In genomic region chr6:89117285-89118108, GRCh38 we compare ENCODE assay signal across 8 cellular contexts. TPM values are rescaled to one million over a fixed set of nuclear protein-coding genes. Genes with fewer than 3 reads are reported as not detected.
DNase-seq lines count a peak whose midpoint lies in the region; ATAC-seq and TF ChIP-seq lines count a peak whose summit lies in the region.

TSS of gene SRSF12 (minus strand) at chr6:89118071. CDS start at chr6:89117887, 184 bp downstream.

- intact Hi-C loops in IMR-90 (cut with micrococcal nuclease) = loop anchor here (2.0 kb wide), 1 partner anchor 35 kb away; no protein-coding TSS in a partner anchor

- no peak within 1 kb of the TSS for H2BK120ac ChIP-seq in IMR-90 (ENCODE audit: low read depth, low read length)

- no peaks in the 10 kb centered on the region for H3K9me3 ChIP-seq in CD8-positive, alpha-beta memory T cell (ENCODE audit: low read length)
- no peaks in the 10 kb centered on the region for H3K9me3 ChIP-seq in IMR-90 (ENCODE audit: control insufficient read depth, insufficient read depth, low read length)

- TF ChIP-seq POLR2A in IMR-90 (IDR thresholded peaks at IDR 0.05; ENCODE audit: low read depth, low read length) = no peak

- in situ Hi-C loops in IMR-90 (cut with MboI; ENCODE audit: low sequenced_read_pairs) = no loop called here

- no peak within 1 kb of the TSS for H4K91ac ChIP-seq in IMR-90 (ENCODE audit: insufficient read depth, low read depth, low read length)

- no peak for TF ChIP-seq CTCF in IMR-90 (conservative IDR thresholded peaks at IDR 0.05; ENCODE audit: low read depth, low read length)
- no peak for TF ChIP-seq CTCF in WI38 (IDR thresholded peaks at IDR 0.05; ENCODE audit: low read depth, low read length)

- peak within 1 kb of the TSS; percentile 48 for H3K9ac ChIP-seq in IMR-90 (ENCODE audit: low read depth, low read length)

- no peaks in the 10 kb centered on the region for H3K79me1 ChIP-seq in IMR-90 (ENCODE audit: low read depth in 1 of 2, low read length in 2 of 2)

- H3K36me3 Mint-ChIP-seq in CD8-positive, alpha-beta memory T cell = no peaks in the 10 kb centered on the region

- no peak within 1 kb of the TSS for H4K5ac ChIP-seq in IMR-90 (ENCODE audit: low read depth, low read length)

- H3K27me3 Mint-ChIP-seq in CD8-positive, alpha-beta memory T cell = peaks cover 2 to 6% of the 10 kb centered on the region in 2 donors

- peak within 1 kb of the TSS in 5 of 8 donors; percentile 21 to 53 (median 29) for H3K27ac Mint-ChIP-seq in CD8-positive, alpha-beta memory T cell

- H3K4me3 ChIP-seq in CD8-positive, alpha-beta memory T cell (ENCODE audit: low read length) = peak within 1 kb of the TSS; percentile 20
- H3K4me3 ChIP-seq in IMR-90 (ENCODE audit: insufficient read depth, low read depth, low read length) = peak within 1 kb of the TSS; percentile 50
- peak within 1 kb of the TSS; percentile 52 for H3K4me3 ChIP-seq in WI38 (ENCODE audit: low read depth, low read length)

- no peak within 1 kb of the TSS for H2BK15ac ChIP-seq in IMR-90 (ENCODE audit: low read depth, low read length)

- CTCF ChIA-PET in CD8-positive, alpha-beta memory T cell (lab: Charles Lee) = interaction anchor here (0.8 to 1.5 kb wide), 2 partner anchors 37 to 135 kb away, joined by 3 to 4 read pairs; partner anchors contain the start of gene PNRC1
- CTCF ChIA-PET in IMR-90 (lab: Yijun Ruan, JAX) = no interaction called here

- DNase-seq in CD8-positive, alpha-beta memory T cell = peak; percentile 7 to 58 (median 38)
- DNase-seq in IMR-90 = peak; percentile 19
- DNase-seq in cerebellum (ENCODE audit: low spot score) = peak; percentile 58
- DNase-seq in left lobe of liver (ENCODE audit: low spot score) = peak; percentile 47
- peak; percentile 26 for DNase-seq in stimulated activated CD4-positive, alpha-beta T cell treated with anti-CD3 and anti-CD28 coated beads, Interleukin-4, amount 100 ng/mL, for 24 hours

- no peak within 1 kb of the TSS for H2AK5ac ChIP-seq in IMR-90 (ENCODE audit: low read depth, low read length)

- no peaks in the 10 kb centered on the region for H4K20me1 ChIP-seq in IMR-90 (ENCODE audit: insufficient read depth, low read length)

- H3K56ac ChIP-seq in IMR-90 (ENCODE audit: extremely low read depth, insufficient read depth, low read length) = no peak within 1 kb of the TSS

- WGBS in IMR-90 (ENCODE audit: extremely low coverage in 2 of 2, insufficient read length in 1 of 2), 2 experiments = 0% methylated on average over 3 of the region's 105 CpGs; no CpG with 5 or more reads in 1 of the 2 experiments

- no peak within 1 kb of the TSS for H3K27ac ChIP-seq in CD8-positive, alpha-beta memory T cell (ENCODE audit: low read depth, low read length)
- H3K27ac ChIP-seq in IMR-90 (ENCODE audit: insufficient read depth, low read length) = no peak within 1 kb of the TSS

- no peaks in the 10 kb centered on the region for H3K9me1 ChIP-seq in IMR-90 (ENCODE audit: insufficient read depth, low read length)

- H2AFZ ChIP-seq in IMR-90 (replicated peaks; ENCODE audit: low read length, poor library complexity) = peak within 1 kb of the TSS; percentile 85

- peak within 1 kb of the TSS; percentile 5 for H2AK9ac ChIP-seq in IMR-90 (replicated peaks; ENCODE audit: low read depth, low read length, poor library complexity)

- H4K8ac ChIP-seq in IMR-90 (ENCODE audit: low read depth in 2 of 2, low read length in 2 of 2) = no peak within 1 kb of the TSS

- H3K36me3 ChIP-seq in CD8-positive, alpha-beta memory T cell (ENCODE audit: insufficient read depth, low read length) = no peaks in the 10 kb centered on the region
- no peaks in the 10 kb centered on the region for H3K36me3 ChIP-seq in IMR-90 (ENCODE audit: control insufficient read depth, insufficient read depth, low read length)

- H2BK5ac ChIP-seq in IMR-90 (ENCODE audit: low read depth, low read length, poor library complexity, severe bottlenecking) = no peak within 1 kb of the TSS

- peak within 1 kb of the TSS; percentile 77 to 93 (median 86) for H3K4me3 Mint-ChIP-seq in CD8-positive, alpha-beta memory T cell

- peaks cover 7 to 13% (median 9%) of the 10 kb centered on the region in 3 donors for H3K4me1 Mint-ChIP-seq in CD8-positive, alpha-beta memory T cell

- BruUV-seq in IMR-90 (replicated peaks; lab: Mats Ljungman, UMichigan) = no TSS peak

- no peak within 1 kb of the TSS for H3K14ac ChIP-seq in IMR-90 (replicated peaks; ENCODE audit: low read depth, low read length)

- H3K4me1 ChIP-seq in CD8-positive, alpha-beta memory T cell (ENCODE audit: insufficient read depth, low read length) = peaks cover 5% of the 10 kb centered on the region
- H3K4me1 ChIP-seq in IMR-90 (ENCODE audit: control insufficient read depth, insufficient read depth, low read length) = no peaks in the 10 kb centered on the region

- no peak within 1 kb of the TSS for H2BK20ac ChIP-seq in IMR-90 (ENCODE audit: low read depth, low read length)

- H3K4ac ChIP-seq in IMR-90 (ENCODE audit: low read depth, low read length) = no peak within 1 kb of the TSS

- no peak within 1 kb of the TSS for H3K18ac ChIP-seq in IMR-90 (ENCODE audit: low read depth, low read length)

- peak within 1 kb of the TSS; percentile 90 for H3K4me2 ChIP-seq in IMR-90 (ENCODE audit: low read depth, low read length)

- TF ChIP-seq RAD21 in IMR-90 (IDR thresholded peaks at IDR 0.05; ENCODE audit: low read length) = no peak

- dilution Hi-C loops in IMR-90 (cut with HindIII; ENCODE audit: low sequenced_read_pairs, unreplicated experiment) = no loop called here

- POLR2A ChIA-PET in CD8-positive, alpha-beta memory T cell (lab: Charles Lee) = interaction anchor here (0.5 to 2.3 kb wide), 4 partner anchors 24 to 712 kb away, joined by 4 to 23 read pairs (median 4); partner anchors contain the start of genes CASP8AP2, PM20D2 and PNRC1
- POLR2A ChIA-PET in IMR-90 (lab: Charles Lee; ENCODE audit: unreplicated experiment) = interaction anchor here (0.6 kb wide), 1 partner anchor 118 kb away, joined by 12 read pairs; no protein-coding TSS in a partner anchor

- ATAC-seq in GM19468 (IDR thresholded peaks at IDR 0.05; ENCODE audit: extremely low read depth, unreplicated experiment) (peak; percentile 46), IMR-90 (ENCODE audit: low read depth) (peak; percentile 88), left lobe of liver (peak; percentile 91), GM21786 (IDR thresholded peaks at IDR 0.05; ENCODE audit: unreplicated experiment) (no peak)

- peaks cover 3% of the 10 kb centered on the region for H3K27me3 ChIP-seq in CD8-positive, alpha-beta memory T cell (ENCODE audit: insufficient read depth, low read length, poor library complexity, severe bottlenecking)
- peaks cover 11% of the 10 kb centered on the region for H3K27me3 ChIP-seq in IMR-90 (ENCODE audit: control insufficient read depth, insufficient read depth, low read length)

- H3K23ac ChIP-seq in IMR-90 (ENCODE audit: low read depth, low read length) = no peak within 1 kb of the TSS

- H3K9me3 Mint-ChIP-seq in CD8-positive, alpha-beta memory T cell = no peaks in the 10 kb centered on the region

TF ChIP-seq in IMR-90, 13 proteins besides CTCF, POLR2A, EP300 and RAD21:
- no peak for TF ChIP-seq RCOR1 (IDR thresholded peaks at IDR 0.05; ENCODE audit: insufficient replicate concordance, low read length)
- TF ChIP-seq NFE2L2 (IDR thresholded peaks at IDR 0.05; ENCODE audit: low read depth, low read length) = no peak
- no peak for TF ChIP-seq SMC3 (IDR thresholded peaks at IDR 0.05; ENCODE audit: low read depth, low read length)
- no peak for TF ChIP-seq MAZ (IDR thresholded peaks at IDR 0.05; ENCODE audit: borderline replicate concordance, low read depth, low read length)
- TF ChIP-seq, protein P1, sequence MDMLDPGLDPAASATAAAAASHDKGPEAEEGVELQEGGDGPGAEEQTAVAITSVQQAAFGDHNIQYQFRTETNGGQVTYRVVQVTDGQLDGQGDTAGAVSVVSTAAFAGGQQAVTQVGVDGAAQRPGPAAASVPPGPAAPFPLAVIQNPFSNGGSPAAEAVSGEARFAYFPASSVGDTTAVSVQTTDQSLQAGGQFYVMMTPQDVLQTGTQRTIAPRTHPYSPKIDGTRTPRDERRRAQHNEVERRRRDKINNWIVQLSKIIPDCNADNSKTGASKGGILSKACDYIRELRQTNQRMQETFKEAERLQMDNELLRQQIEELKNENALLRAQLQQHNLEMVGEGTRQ (IDR thresholded peaks at IDR 0.05; ENCODE audit: low read depth, low read length) = no peak
- TF ChIP-seq CHD1 (IDR thresholded peaks at IDR 0.05; ENCODE audit: low read depth, low read length) = no peak
- TF ChIP-seq BHLHE40 (IDR thresholded peaks at IDR 0.05; ENCODE audit: low read depth, low read length) = no peak
- TF ChIP-seq, protein P2, sequence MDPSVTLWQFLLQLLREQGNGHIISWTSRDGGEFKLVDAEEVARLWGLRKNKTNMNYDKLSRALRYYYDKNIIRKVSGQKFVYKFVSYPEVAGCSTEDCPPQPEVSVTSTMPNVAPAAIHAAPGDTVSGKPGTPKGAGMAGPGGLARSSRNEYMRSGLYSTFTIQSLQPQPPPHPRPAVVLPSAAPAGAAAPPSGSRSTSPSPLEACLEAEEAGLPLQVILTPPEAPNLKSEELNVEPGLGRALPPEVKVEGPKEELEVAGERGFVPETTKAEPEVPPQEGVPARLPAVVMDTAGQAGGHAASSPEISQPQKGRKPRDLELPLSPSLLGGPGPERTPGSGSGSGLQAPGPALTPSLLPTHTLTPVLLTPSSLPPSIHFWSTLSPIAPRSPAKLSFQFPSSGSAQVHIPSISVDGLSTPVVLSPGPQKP (IDR thresholded peaks at IDR 0.05; ENCODE audit: borderline replicate concordance, low read depth, low read length) = no peak

RNA-seq across cellular contexts. Expression of gene SRSF12, which starts in this region (rescaled TPM):
- under 1 TPM; 0.71 to 0.81 TPM for total RNA-seq in CD8-positive, alpha-beta memory T cell
- 0.23 TPM for polyA plus RNA-seq in CD8-positive, alpha-beta memory T cell
- total RNA-seq in IMR-90 (2012; rRNA removed) (0.28 and 0.36 TPM in 2 replicates), cerebellum (38.0 TPM), left lobe of liver (0.10 TPM)
- polyA plus RNA-seq in IMR-90 (2012; rRNA removed) = 0.13 and 0.21 TPM in 2 replicates
- 0.06 and 0.08 TPM in 2 replicates for polyA plus RNA-seq in IMR-90 (2012; cell fraction: cytosol; rRNA removed)
- polyA plus RNA-seq in IMR-90 (2012; cell fraction: nucleus; rRNA removed; ENCODE audit: low replicate concordance) = 0.30 TPM in 1 of 2 replicates, not detected in the other

Comparison
In these comparisons a context has a peak if more than half of its experiments do, and no peak if none do; other contexts are left out.
1. RNA of gene SRSF12 (total RNA-seq): 38.0 TPM in cerebellum (single experiment); 0.71 to 0.81 TPM in CD8-positive, alpha-beta memory T cell, 0.28 to 0.36 TPM in IMR-90 and 0.10 TPM in left lobe of liver (single experiment); every median in the first group is over 10 times any median in the second.
2. Peak in DNase-seq and H3K4me3 ChIP-seq in CD8-positive, alpha-beta memory T cell; RNA of the gene not detected or under 1 TPM.
3. Peak in DNase-seq, ATAC-seq, H3K4me3 ChIP-seq, H3K9ac ChIP-seq and H3K4me2 ChIP-seq in IMR-90; RNA of the gene not detected or under 1 TPM.
4. Peak in DNase-seq and ATAC-seq in left lobe of liver; RNA of the gene not detected or under 1 TPM.
5. Peak in every context shown above with its lines, with median percentiles within 50 percentile points of each other: DNase-seq and H3K4me3 ChIP-seq.